In the genomic region with DNA sequence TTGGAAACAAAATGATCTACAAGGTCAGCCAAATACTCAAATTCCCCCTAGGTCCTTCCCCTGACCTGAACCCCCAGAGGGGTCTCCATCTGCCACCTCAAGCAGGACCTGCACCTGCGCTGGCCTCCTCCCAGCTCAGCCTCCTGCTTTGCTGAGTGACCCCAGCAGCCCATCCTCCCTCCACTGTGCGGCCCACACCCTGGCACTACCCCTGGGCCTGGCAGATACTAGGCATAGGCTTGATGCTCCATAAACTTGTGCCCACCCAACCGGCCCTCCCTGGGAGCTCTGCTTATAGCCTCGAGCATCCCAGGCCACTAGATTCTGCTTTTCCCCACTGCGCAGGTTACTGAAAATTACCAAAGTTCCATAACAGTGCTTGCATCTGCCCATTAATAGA, we compare ENCODE assay signal across 1 cellular context.
TF ChIP-seq lines count a peak whose summit lies in the region.

No MANE protein-coding gene starts in this region.

TF ChIP-seq in HCT116, 20 proteins besides CTCF, POLR2A, EP300 and RAD21 (continued from another document):
- TF ChIP-seq, protein P1, sequence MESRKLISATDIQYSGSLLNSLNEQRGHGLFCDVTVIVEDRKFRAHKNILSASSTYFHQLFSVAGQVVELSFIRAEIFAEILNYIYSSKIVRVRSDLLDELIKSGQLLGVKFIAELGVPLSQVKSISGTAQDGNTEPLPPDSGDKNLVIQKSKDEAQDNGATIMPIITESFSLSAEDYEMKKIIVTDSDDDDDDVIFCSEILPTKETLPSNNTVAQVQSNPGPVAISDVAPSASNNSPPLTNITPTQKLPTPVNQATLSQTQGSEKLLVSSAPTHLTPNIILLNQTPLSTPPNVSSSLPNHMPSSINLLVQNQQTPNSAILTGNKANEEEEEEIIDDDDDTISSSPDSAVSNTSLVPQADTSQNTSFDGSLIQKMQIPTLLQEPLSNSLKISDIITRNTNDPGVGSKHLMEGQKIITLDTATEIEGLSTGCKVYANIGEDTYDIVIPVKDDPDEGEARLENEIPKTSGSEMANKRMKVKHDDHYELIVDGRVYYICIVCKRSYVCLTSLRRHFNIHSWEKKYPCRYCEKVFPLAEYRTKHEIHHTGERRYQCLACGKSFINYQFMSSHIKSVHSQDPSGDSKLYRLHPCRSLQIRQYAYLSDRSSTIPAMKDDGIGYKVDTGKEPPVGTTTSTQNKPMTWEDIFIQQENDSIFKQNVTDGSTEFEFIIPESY (IDR thresholded peaks at IDR 0.05; ENCODE audit: extremely low read depth, insufficient replicate concordance, low read length): no peak
- no peak for TF ChIP-seq EZH2phosphoT487 (IDR thresholded peaks at IDR 0.05; ENCODE audit: borderline replicate concordance)
